Comparison of ENCODE assay signal across 21 cellular contexts in the genomic region with DNA sequence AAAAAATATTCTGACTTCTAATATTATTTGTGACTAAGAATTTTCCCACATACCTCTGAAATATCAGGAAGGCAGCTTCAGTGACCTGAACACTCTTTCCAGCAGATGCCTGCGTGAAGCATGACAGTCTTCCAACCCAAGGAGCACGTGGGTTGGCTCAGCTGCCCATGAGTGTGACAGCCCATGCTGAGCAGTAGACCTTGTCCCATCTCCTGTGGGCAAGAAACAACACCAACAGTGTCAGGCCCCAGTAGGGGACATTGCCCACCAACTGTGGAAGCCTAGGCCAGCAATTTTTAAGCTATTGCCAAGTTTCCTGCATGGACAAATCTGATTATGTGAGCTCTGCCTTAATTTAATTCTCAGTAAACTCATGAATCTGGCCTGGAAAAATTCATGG.
DNase-seq lines count a peak whose midpoint lies in the region; ATAC-seq and TF ChIP-seq lines count a peak whose summit lies in the region.
"Had no signal": no experiment of that assay in that cellular context is flagged by ENCODE, and none has a peak within 500 bp of the region (broad histone marks: within the 10 kb centered on the region; RNA-seq: fewer than 3 reads in every experiment).

No MANE protein-coding gene starts in this region.

- DNase-seq in G401 (ENCODE audit: low spot score) = peak; percentile 97
- DNase-seq in SJSA1 (ENCODE audit: low read depth in 1 of 2, low spot score in 2 of 2) = no peak
- peak; percentile 97 for DNase-seq in cerebellar cortex (ENCODE audit: low spot score)
- DNase-seq in kidney tubule cell (ENCODE audit: low spot score) = peak; percentile 10
- DNase-seq in UCSD-AML1 (lab: John Stamatoyannopoulos, UW; ENCODE audit: unreplicated experiment) = no peak
- no peak for DNase-seq in NCI-H1930 (lab: John Stamatoyannopoulos, UW)
- no peak for DNase-seq in spleen
- DNase-seq: CD4-positive, CD25-positive, alpha-beta regulatory T cell; CD8-positive, alpha-beta memory T cell; COR-L47; DMS 273 treated with DMSO at 0.1 percent for 48 hours; DMS53; DND-41; GDM1; HCEC 1CT; HFFc6; IMR-90 had no signal

- H3K9me3 ChIP-seq in SJSA1 (replicated peaks) (no peaks in the 10 kb centered on the region), spleen (no peaks in the 10 kb centered on the region)

- WGBS in spleen, 5 donors = 68 to 93% (median 79%) methylated on average over 2 of the region's 2 CpGs

- H3K36me3 ChIP-seq in SJSA1 (no peaks in the 10 kb centered on the region), spleen (no peaks in the 10 kb centered on the region)

- TF ChIP-seq POLR2A in spleen (IDR thresholded peaks at IDR 0.05) = no peak

- H3K27me3 ChIP-seq in SJSA1 (replicated peaks) (no peaks in the 10 kb centered on the region), spleen (replicated peaks in 1 of 7) (peaks cover 0 to 11% (median 0%) of the 10 kb centered on the region in 7 donors)

- peaks cover 59% of the 10 kb centered on the region for H3K4me1 ChIP-seq in SJSA1 (replicated peaks)
- no peaks in the 10 kb centered on the region for H3K4me1 ChIP-seq in spleen

- intact Hi-C loops in spleen (cut with DNase I; ENCODE audit: low total_unique reads) = no loop called here

- in situ Hi-C loops in G401 (cut with HindIII; ENCODE audit: low sequenced_read_pairs) = no loop called here

- ATAC-seq in HG03457 (IDR thresholded peaks at IDR 0.05; ENCODE audit: unreplicated experiment) = no peak
- ATAC-seq: GM23338, K562 had no signal

- no peak overlapping the region for H3K4me3 ChIP-seq in SJSA1
- H3K4me3 ChIP-seq in spleen = no peak overlapping the region
- H3K4me3 ChIP-seq: GM23338, K562 had no signal

- TF ChIP-seq CTCF in spleen (IDR thresholded peaks at IDR 0.05 in 8 of 11, conservative IDR thresholded peaks at IDR 0.05 in 3 of 11) = no peak

- peak overlapping the region; percentile 73; the same call in 1 of the 2 replicates for H3K27ac ChIP-seq in SJSA1
- no peak overlapping the region for H3K27ac ChIP-seq in spleen
- H3K27ac ChIP-seq: HL-60 had no signal

Comparison
In these comparisons a context has a peak if more than half of its experiments do, and no peak if none do; other contexts are left out.
1. DNase-seq: peak in G401 (single experiment), cerebellar cortex (single experiment) and kidney tubule cell (single experiment); none in SJSA1 (0 of 2), UCSD-AML1 (single experiment), NCI-H1930 (0 of 2) and spleen (single experiment).